ENCODE assay signal across 12 cellular contexts in genomic region chr7:116097365-116098009, GRCh38.
DNase-seq lines count a peak whose midpoint lies in the region; ATAC-seq and TF ChIP-seq lines count a peak whose summit lies in the region.
"Had no signal": no experiment of that assay in that cellular context is flagged by ENCODE, and none has a peak within 500 bp of the region (broad histone marks: within the 10 kb centered on the region; RNA-seq: fewer than 3 reads in every experiment).

No MANE protein-coding gene starts in this region.

- TF ChIP-seq POLR2A in breast epithelium (IDR thresholded peaks at IDR 0.05) (no peak), Peyer's patch (IDR thresholded peaks at IDR 0.05) (no peak), testis (IDR thresholded peaks at IDR 0.05) (no peak), spleen (IDR thresholded peaks at IDR 0.05) (no peak)

- H3K27ac Mint-ChIP-seq in MCF 10A (ENCODE audit: low read depth, unreplicated experiment), result no peak overlapping the region
- H3K27ac Mint-ChIP-seq: activated T-cell treated with anti-CD3 and anti-CD28 coated beads, Interleukin-2, amount 50 U/mL, for 72 hours had no signal

- H3K4me3 ChIP-seq in breast epithelium (no peak overlapping the region), Peyer's patch (no peak overlapping the region), fibroblast of the aortic adventitia (ENCODE audit: low read depth, low read length) (no peak overlapping the region), testis (no peak overlapping the region), spleen (no peak overlapping the region)
- H3K4me3 ChIP-seq: BLaER1, heart right ventricle had no signal

- H3K27me3 ChIP-seq in breast epithelium, result no peaks in the 10 kb centered on the region
- no peaks in the 10 kb centered on the region for H3K27me3 ChIP-seq in Peyer's patch
- H3K27me3 ChIP-seq in testis, result no peaks in the 10 kb centered on the region
- H3K27me3 ChIP-seq in spleen (replicated peaks in 1 of 7), result no peaks in the 10 kb centered on the region
- H3K27me3 ChIP-seq: BLaER1, heart right ventricle had no signal

- CTCF ChIA-PET in MCF 10A (lab: Yijun Ruan, JAX), result interaction anchor here (0.7 kb wide), 1 partner anchor 12 kb away, joined by 3 read pairs; no protein-coding TSS in a partner anchor

- DNase-seq in MCF 10A (ENCODE audit: unreplicated experiment), result peak; percentile 9
- DNase-seq in breast epithelium (ENCODE audit: low spot score in 2 of 2), result no peak
- DNase-seq in Peyer's patch, result no peak
- peak; percentile 73 for DNase-seq in fibroblast of the aortic adventitia (ENCODE audit: low read depth)
- no peak for DNase-seq in NCI-H1092 treated with DMSO at 0.1 percent for 48 hours (lab: John Stamatoyannopoulos, UW)
- no peak for DNase-seq in testis
- DNase-seq in sciatic nerve (ENCODE audit: low spot score), result no peak
- DNase-seq in spleen, result no peak
- DNase-seq: activated T-cell treated with anti-CD3 and anti-CD28 coated beads, Interleukin-2, amount 50 U/mL, for 72 hours; heart right ventricle; NCI-H526 treated with DMSO at 0.1 percent for 48 hours had no signal

- POLR2A ChIA-PET in MCF 10A (lab: Yijun Ruan, JAX), result no interaction called here

- no peak for ATAC-seq in sciatic nerve
- ATAC-seq: activated T-cell treated with anti-CD3 and anti-CD28 coated beads, Interleukin-2, amount 50 U/mL, for 72 hours; heart right ventricle had no signal

- WGBS in testis, 2 donors, result 69 to 72% methylated on average over 4 of the region's 4 CpGs
- WGBS in spleen, 5 donors, result 52 to 75% (median 68%) methylated on average over 4 of the region's 4 CpGs

- H3K9me3 Mint-ChIP-seq in MCF 10A (ENCODE audit: unreplicated experiment), result no peaks in the 10 kb centered on the region
- H3K9me3 Mint-ChIP-seq: activated T-cell treated with anti-CD3 and anti-CD28 coated beads, Interleukin-2, amount 50 U/mL, for 72 hours had no signal

- H3K9me3 ChIP-seq in breast epithelium, result no peaks in the 10 kb centered on the region
- no peaks in the 10 kb centered on the region for H3K9me3 ChIP-seq in Peyer's patch
- H3K9me3 ChIP-seq in testis, result no peaks in the 10 kb centered on the region
- no peaks in the 10 kb centered on the region for H3K9me3 ChIP-seq in spleen
- H3K9me3 ChIP-seq: BLaER1, heart right ventricle had no signal

- intact Hi-C loops in MCF 10A (cut with micrococcal nuclease), result no loop called here
- intact Hi-C loops in breast epithelium (cut with DNase I; ENCODE audit: low total_unique reads), result no loop called here
- intact Hi-C loops in testis (cut with DNase I; ENCODE audit: low total_unique reads), result no loop called here
- intact Hi-C loops in sciatic nerve (cut with DNase I), result no loop called here
- intact Hi-C loops in spleen (cut with DNase I; ENCODE audit: low total_unique reads), result no loop called here

- H3K27ac ChIP-seq in breast epithelium (no peak overlapping the region), Peyer's patch (no peak overlapping the region), testis (no peak overlapping the region), spleen (no peak overlapping the region)
- H3K27ac ChIP-seq: BLaER1, heart right ventricle had no signal

- no peaks in the 10 kb centered on the region for H3K36me3 Mint-ChIP-seq in MCF 10A (ENCODE audit: insufficient read depth, unreplicated experiment)

- H3K36me3 ChIP-seq in breast epithelium (no peaks in the 10 kb centered on the region), Peyer's patch (no peaks in the 10 kb centered on the region), testis (ENCODE audit: low read depth, missing control alignments) (no peaks in the 10 kb centered on the region), spleen (no peaks in the 10 kb centered on the region)
- H3K36me3 ChIP-seq: BLaER1, heart right ventricle had no signal

- peaks cover 6% of the 10 kb centered on the region for H3K4me1 Mint-ChIP-seq in MCF 10A (ENCODE audit: insufficient read depth, unreplicated experiment)

- H3K4me3 Mint-ChIP-seq in MCF 10A (ENCODE audit: unreplicated experiment), result no peak overlapping the region
- H3K4me3 Mint-ChIP-seq: activated T-cell treated with anti-CD3 and anti-CD28 coated beads, Interleukin-2, amount 50 U/mL, for 72 hours had no signal

- H3K4me1 ChIP-seq in breast epithelium (no peaks in the 10 kb centered on the region), Peyer's patch (no peaks in the 10 kb centered on the region), testis (no peaks in the 10 kb centered on the region), spleen (peaks cover 0 to 5% (median 0%) of the 10 kb centered on the region in 6 donors)
- H3K4me1 ChIP-seq: BLaER1 had no signal

- peaks cover 91% of the 10 kb centered on the region for H3K27me3 Mint-ChIP-seq in MCF 10A (ENCODE audit: insufficient read depth, unreplicated experiment)

- no TSS peak for BruUV-seq in MCF 10A (replicated peaks; lab: Mats Ljungman, UMichigan)

- no peak for TF ChIP-seq CTCF in MCF 10A (IDR thresholded peaks at IDR 0.05; ENCODE audit: unreplicated experiment)
- TF ChIP-seq CTCF in breast epithelium (IDR thresholded peaks at IDR 0.05), result peak in 1 of 3 donors; percentile 17
- TF ChIP-seq CTCF in Peyer's patch (IDR thresholded peaks at IDR 0.05), result peak in 4 of 6 experiments; percentile 11 to 29 (median 16)
- TF ChIP-seq CTCF in fibroblast of the aortic adventitia (IDR thresholded peaks at IDR 0.05; ENCODE audit: insufficient read depth, low read length), result peak; percentile 42
- peak in 1 of 3 experiments; percentile 60 for TF ChIP-seq CTCF in testis (IDR thresholded peaks at IDR 0.05)
- no peak for TF ChIP-seq CTCF in spleen (IDR thresholded peaks at IDR 0.05 in 8 of 11, conservative IDR thresholded peaks at IDR 0.05 in 3 of 11)

Comparison
In these comparisons a context has a peak if more than half of its experiments do, and no peak if none do; other contexts are left out.
1. DNase-seq: peak in MCF 10A (single experiment) and fibroblast of the aortic adventitia (single experiment); none in breast epithelium (0 of 2), Peyer's patch (0 of 3), NCI-H1092 treated with DMSO at 0.1 percent for 48 hours (single experiment), testis (single experiment), sciatic nerve (single experiment) and spleen (single experiment).
2. CTCF ChIP-seq: peak in Peyer's patch (4 of 6) and fibroblast of the aortic adventitia (single experiment); none in MCF 10A (single experiment) and spleen (0 of 11).